ENCODE assay signal across 32 cellular contexts in genomic region chr22:48746789-48747425, GRCh38.
DNase-seq lines count a peak whose midpoint lies in the region; ATAC-seq, FAIRE-seq and TF ChIP-seq lines count a peak whose summit lies in the region.
"Had no signal": no experiment of that assay in that cellular context is flagged by ENCODE, and none has a peak within 500 bp of the region (broad histone marks: within the 10 kb centered on the region; RNA-seq: fewer than 3 reads in every experiment).

No MANE protein-coding gene starts in this region.

- no peak overlapping the region for H4K5ac ChIP-seq in IMR-90 (ENCODE audit: low read depth, low read length)

- H2BK5ac ChIP-seq in IMR-90 (ENCODE audit: low read depth, low read length, poor library complexity, severe bottlenecking): no peak overlapping the region

- no TSS peak for BruUV-seq in IMR-90 (replicated peaks; lab: Mats Ljungman, UMichigan)

- H3K18ac ChIP-seq in IMR-90 (ENCODE audit: low read depth, low read length): no peak overlapping the region

- no peaks in the 10 kb centered on the region for H3K27me3 Mint-ChIP-seq in activated naive CD4-positive, alpha-beta T cell treated with anti-CD3 and anti-CD28 coated beads, Interleukin-2, amount 10 ng/mL, durations not matched to agents 7 days and 5 days
- H3K27me3 Mint-ChIP-seq: effector memory CD8-positive, alpha-beta T cell; memory B cell; stimulated activated naive CD8-positive, alpha-beta T cell treated with anti-CD3 and anti-CD28 coated beads, Interleukin-15, Interleukin-2, amounts not matched to agents 100 ng/mL and 50 ng/mL, for 24 hours had no signal

- H3K23ac ChIP-seq in IMR-90 (ENCODE audit: low read depth, low read length): no peak overlapping the region

- H3K27ac Mint-ChIP-seq in activated naive CD4-positive, alpha-beta T cell treated with anti-CD3 and anti-CD28 coated beads, Interleukin-2, amount 10 ng/mL, durations not matched to agents 7 days and 5 days: no peak overlapping the region
- no peak overlapping the region for H3K27ac Mint-ChIP-seq in activated naive CD4-positive, alpha-beta T cell treated with anti-CD3 and anti-CD28 coated beads, Interleukin-2, amount 50 U/mL, for 72 hours
- H3K27ac Mint-ChIP-seq: activated CD8-positive, alpha-beta T cell treated with anti-CD3 and anti-CD28 coated beads, Interleukin-2, amount 10 ng/mL, durations not matched to agents 7 days and 5 days; effector memory CD8-positive, alpha-beta T cell; memory B cell; neural progenitor cell; stimulated activated naive CD8-positive, alpha-beta T cell treated with anti-CD3 and anti-CD28 coated beads, Interleukin-15, Interleukin-2, amounts not matched to agents 100 ng/mL and 50 ng/mL, for 24 hours had no signal

- no peak overlapping the region for H3K14ac ChIP-seq in IMR-90 (replicated peaks; ENCODE audit: low read depth, low read length)

- H3K9me3 ChIP-seq in IMR-90 (ENCODE audit: control insufficient read depth, insufficient read depth, low read length) (peaks cover 73% of the 10 kb centered on the region), kidney (ENCODE audit: control insufficient read depth in 1 of 2, low read length in 2 of 2) (no peaks in the 10 kb centered on the region), spleen (peaks cover 0 to 6% (median 0%) of the 10 kb centered on the region in 8 donors)
- H3K9me3 ChIP-seq: Caco-2, colonic mucosa, MG63, psoas muscle, tibial artery had no signal

- DNase-seq in activated naive CD4-positive, alpha-beta T cell treated with anti-CD3 and anti-CD28 coated beads, Interleukin-2, amount 10 ng/mL, durations not matched to agents 7 days and 5 days: peak; percentile 7
- DNase-seq in activated naive CD4-positive, alpha-beta T cell treated with anti-CD3 and anti-CD28 coated beads, Interleukin-2, amount 50 U/mL, for 72 hours (ENCODE audit: low spot score in 2 of 2): no peak
- DNase-seq in IMR-90 (no peak), kidney (peak; percentile 57), spleen (peak; percentile 66), COR-L47 (lab: John Stamatoyannopoulos, UW) (no peak)
- no peak for DNase-seq in activated naive CD4-positive, alpha-beta T cell (lab: John Stamatoyannopoulos, UW)
- DNase-seq: ACHN; activated CD8-positive, alpha-beta T cell treated with anti-CD3 and anti-CD28 coated beads, Interleukin-2, amount 10 ng/mL, durations not matched to agents 7 days and 5 days; activated naive CD4-positive, alpha-beta T cell treated with anti-CD3 and anti-CD28 coated beads, Interleukin-2, amount 50 U/mL, for 16 hours; activated T-cell treated with anti-CD3 and anti-CD28 coated beads, Interleukin-2, amount 50 U/mL, for 48 hours; amygdala; colonic mucosa; DMS79; effector memory CD8-positive, alpha-beta T cell; foreskin fibroblast; GF-D8; HCEC 1CT; KBM-7; kidney glomerular epithelial cell; MG63; NCI-H2029 treated with DMSO at 0.1 percent for 48 hours; NCI-H526; psoas muscle had no signal

- TF ChIP-seq POLR2A in IMR-90 (IDR thresholded peaks at IDR 0.05; ENCODE audit: low read depth, low read length) (no peak), spleen (IDR thresholded peaks at IDR 0.05) (no peak)

- no peak overlapping the region for H3K4me2 ChIP-seq in IMR-90 (ENCODE audit: low read depth, low read length)
- H3K4me2 ChIP-seq: neural progenitor cell had no signal

- no peak overlapping the region for H3K4me3 Mint-ChIP-seq in activated naive CD4-positive, alpha-beta T cell treated with anti-CD3 and anti-CD28 coated beads, Interleukin-2, amount 10 ng/mL, durations not matched to agents 7 days and 5 days
- H3K4me3 Mint-ChIP-seq: activated CD8-positive, alpha-beta T cell treated with anti-CD3 and anti-CD28 coated beads, Interleukin-2, amount 10 ng/mL, durations not matched to agents 7 days and 5 days; effector memory CD8-positive, alpha-beta T cell; memory B cell; neural progenitor cell; stimulated activated naive CD8-positive, alpha-beta T cell treated with anti-CD3 and anti-CD28 coated beads, Interleukin-15, Interleukin-2, amounts not matched to agents 100 ng/mL and 50 ng/mL, for 24 hours had no signal

- CTCF ChIA-PET in activated naive CD4-positive, alpha-beta T cell treated with anti-CD3 and anti-CD28 coated beads, Interleukin-2, amount 10 ng/mL, durations not matched to agents 7 days and 5 days (lab: Charles Lee): no interaction called here
- CTCF ChIA-PET in IMR-90 (lab: Yijun Ruan, JAX): no interaction called here

- H3K56ac ChIP-seq in IMR-90 (ENCODE audit: extremely low read depth, insufficient read depth, low read length): no peak overlapping the region

- H4K91ac ChIP-seq in IMR-90 (ENCODE audit: insufficient read depth, low read depth, low read length): no peak overlapping the region

- no peak for TF ChIP-seq RAD21 in IMR-90 (IDR thresholded peaks at IDR 0.05; ENCODE audit: low read length)

- no peak overlapping the region for H3K4me3 ChIP-seq in IMR-90 (ENCODE audit: insufficient read depth, low read depth, low read length)
- no peak overlapping the region for H3K4me3 ChIP-seq in kidney (ENCODE audit: low read length in 2 of 2)
- H3K4me3 ChIP-seq in spleen: no peak overlapping the region
- H3K4me3 ChIP-seq: colonic mucosa, MG63, neural progenitor cell, psoas muscle, tibial artery had no signal

- H3K4me1 Mint-ChIP-seq in activated naive CD4-positive, alpha-beta T cell treated with anti-CD3 and anti-CD28 coated beads, Interleukin-2, amount 10 ng/mL, durations not matched to agents 7 days and 5 days: no peaks in the 10 kb centered on the region
- H3K4me1 Mint-ChIP-seq: memory B cell had no signal

- dilution Hi-C loops in IMR-90 (cut with HindIII; ENCODE audit: low sequenced_read_pairs, unreplicated experiment): no loop called here

- in situ Hi-C loops in IMR-90 (cut with MboI; ENCODE audit: low sequenced_read_pairs): no loop called here

- peak overlapping the region; percentile 24 for H2AK9ac ChIP-seq in IMR-90 (replicated peaks; ENCODE audit: low read depth, low read length, poor library complexity)

- intact Hi-C loops in IMR-90 (cut with micrococcal nuclease) (no loop called here), kidney (cut with DNase I) (no loop called here), spleen (cut with DNase I; ENCODE audit: low total_unique reads) (no loop called here)

- H2BK120ac ChIP-seq in IMR-90 (ENCODE audit: low read depth, low read length): no peak overlapping the region

- no peaks in the 10 kb centered on the region for H3K9me3 Mint-ChIP-seq in activated naive CD4-positive, alpha-beta T cell treated with anti-CD3 and anti-CD28 coated beads, Interleukin-2, amount 10 ng/mL, durations not matched to agents 7 days and 5 days
- H3K9me3 Mint-ChIP-seq in activated naive CD4-positive, alpha-beta T cell treated with anti-CD3 and anti-CD28 coated beads, Interleukin-2, amount 50 U/mL, for 72 hours: no peaks in the 10 kb centered on the region
- H3K9me3 Mint-ChIP-seq: effector memory CD8-positive, alpha-beta T cell; memory B cell; stimulated activated naive CD8-positive, alpha-beta T cell treated with anti-CD3 and anti-CD28 coated beads, Interleukin-15, Interleukin-2, amounts not matched to agents 100 ng/mL and 50 ng/mL, for 24 hours had no signal

- H3K36me3 ChIP-seq in IMR-90 (ENCODE audit: control insufficient read depth, insufficient read depth, low read length) (no peaks in the 10 kb centered on the region), kidney (ENCODE audit: control insufficient read depth in 1 of 2, insufficient read depth in 2 of 2, low read length in 2 of 2) (no peaks in the 10 kb centered on the region), spleen (no peaks in the 10 kb centered on the region)
- H3K36me3 ChIP-seq: colonic mucosa, MG63, neural progenitor cell, tibial artery had no signal

- no peak overlapping the region for H3K4ac ChIP-seq in IMR-90 (ENCODE audit: low read depth, low read length)

- no peaks in the 10 kb centered on the region for H3K79me1 ChIP-seq in IMR-90 (ENCODE audit: low read depth in 1 of 2, low read length in 2 of 2)

- no peak overlapping the region for H4K8ac ChIP-seq in IMR-90 (ENCODE audit: low read depth in 2 of 2, low read length in 2 of 2)

- no peak overlapping the region for H2BK15ac ChIP-seq in IMR-90 (ENCODE audit: low read depth, low read length)

- no peak overlapping the region for H3K27ac ChIP-seq in IMR-90 (ENCODE audit: insufficient read depth, low read length)
- no peak overlapping the region for H3K27ac ChIP-seq in kidney (ENCODE audit: low read depth in 2 of 2, low read length in 2 of 2)
- no peak overlapping the region for H3K27ac ChIP-seq in spleen
- H3K27ac ChIP-seq: colonic mucosa, neural progenitor cell, psoas muscle, tibial artery had no signal

- WGBS in IMR-90 (ENCODE audit: extremely low coverage in 2 of 2, insufficient read length in 1 of 2), 2 experiments: 74% methylated on average over 3 of the region's 13 CpGs; no CpG with 5 or more reads in 1 of the 2 experiments
- 73 to 85% (median 81%) methylated on average over 8 to 13 of the region's 13 CpGs for WGBS in spleen, 5 donors

- POLR2A ChIA-PET in IMR-90 (lab: Charles Lee; ENCODE audit: unreplicated experiment): no interaction called here

- H2AFZ ChIP-seq in IMR-90 (replicated peaks; ENCODE audit: low read length, poor library complexity): no peak overlapping the region
- H2AFZ ChIP-seq: neural progenitor cell had no signal

- H2AK5ac ChIP-seq in IMR-90 (ENCODE audit: low read depth, low read length): no peak overlapping the region

- H2BK20ac ChIP-seq in IMR-90 (ENCODE audit: low read depth, low read length): no peak overlapping the region

- H3K9me1 ChIP-seq in IMR-90 (ENCODE audit: insufficient read depth, low read length): no peaks in the 10 kb centered on the region

- ATAC-seq in activated naive CD4-positive, alpha-beta T cell treated with anti-CD3 and anti-CD28 coated beads, Interleukin-2, amount 50 U/mL, for 72 hours: no peak
- no peak for ATAC-seq in IMR-90 (ENCODE audit: low read depth)
- no peak for ATAC-seq in GM19452 (IDR thresholded peaks at IDR 0.05; ENCODE audit: unreplicated experiment)
- ATAC-seq: activated CD8-positive, alpha-beta T cell treated with anti-CD3 and anti-CD28 coated beads, Interleukin-2, amount 10 ng/mL, durations not matched to agents 7 days and 5 days; effector memory CD8-positive, alpha-beta T cell; psoas muscle had no signal

- H3K9ac ChIP-seq in IMR-90 (ENCODE audit: low read depth, low read length) (no peak overlapping the region), kidney (ENCODE audit: low read length in 2 of 2) (no peak overlapping the region)
- H3K9ac ChIP-seq: neural progenitor cell had no signal

- H3K36me3 Mint-ChIP-seq in activated naive CD4-positive, alpha-beta T cell treated with anti-CD3 and anti-CD28 coated beads, Interleukin-2, amount 10 ng/mL, durations not matched to agents 7 days and 5 days: no peaks in the 10 kb centered on the region
- no peaks in the 10 kb centered on the region for H3K36me3 Mint-ChIP-seq in activated naive CD4-positive, alpha-beta T cell treated with anti-CD3 and anti-CD28 coated beads, Interleukin-2, amount 50 U/mL, for 72 hours
- H3K36me3 Mint-ChIP-seq: memory B cell had no signal

- TF ChIP-seq CTCF in IMR-90 (conservative IDR thresholded peaks at IDR 0.05; ENCODE audit: low read depth, low read length) (no peak), kidney (IDR thresholded peaks at IDR 0.05; ENCODE audit: borderline replicate concordance, extremely low read depth, insufficient read depth) (no peak), spleen (IDR thresholded peaks at IDR 0.05 in 8 of 11, conservative IDR thresholded peaks at IDR 0.05 in 3 of 11) (no peak)

- no peak for FAIRE-seq in kidney (lab: Jason Lieb, UNC)
- FAIRE-seq: GM19239, RCC 7860 had no signal

- H3K4me1 ChIP-seq in IMR-90 (ENCODE audit: control insufficient read depth, insufficient read depth, low read length): no peaks in the 10 kb centered on the region
- H3K4me1 ChIP-seq in kidney (ENCODE audit: control insufficient read depth in 1 of 2, insufficient read depth in 1 of 2, low read depth in 1 of 2, low read length in 2 of 2): no peaks in the 10 kb centered on the region
- no peaks in the 10 kb centered on the region for H3K4me1 ChIP-seq in spleen
- H3K4me1 ChIP-seq: Caco-2, colonic mucosa, neural progenitor cell, psoas muscle, tibial artery had no signal

- no peaks in the 10 kb centered on the region for H4K20me1 ChIP-seq in IMR-90 (ENCODE audit: insufficient read depth, low read length)

- H3K27me3 ChIP-seq in IMR-90 (ENCODE audit: control insufficient read depth, insufficient read depth, low read length): no peaks in the 10 kb centered on the region
- no peaks in the 10 kb centered on the region for H3K27me3 ChIP-seq in spleen (replicated peaks in 1 of 7)
- H3K27me3 ChIP-seq: colonic mucosa, MG63, neural progenitor cell, tibial artery had no signal

Comparison
In these comparisons a context has a peak if more than half of its experiments do, and no peak if none do; other contexts are left out.
1. DNase-seq: peak in activated naive CD4-positive, alpha-beta T cell treated with anti-CD3 and anti-CD28 coated beads, Interleukin-2, amount 10 ng/mL, durations not matched to agents 7 days and 5 days (single experiment), kidney (single experiment) and spleen (single experiment); none in activated naive CD4-positive, alpha-beta T cell treated with anti-CD3 and anti-CD28 coated beads, Interleukin-2, amount 50 U/mL, for 72 hours (0 of 2), IMR-90 (single experiment), COR-L47 (single experiment) and activated naive CD4-positive, alpha-beta T cell (0 of 4).